ENCODE assay signal across 16 cellular contexts in the genomic region with DNA sequence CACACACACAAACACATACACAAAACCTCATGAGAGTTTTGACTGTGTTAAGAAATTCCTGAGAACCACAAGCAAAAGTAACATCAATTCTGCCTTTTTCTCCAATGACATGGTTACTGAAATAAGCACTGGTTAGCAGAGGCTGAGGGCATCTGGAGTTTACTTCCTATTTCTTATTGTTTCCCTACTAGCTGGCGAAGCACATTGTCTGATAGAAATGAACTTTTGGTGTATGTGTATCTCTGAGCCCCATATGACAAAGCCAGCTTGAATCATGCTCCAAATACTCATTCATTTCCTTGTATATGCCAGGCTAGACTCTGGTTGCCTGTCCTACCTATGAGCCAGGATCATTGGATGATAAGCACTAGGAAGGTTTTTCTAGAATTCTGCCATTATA.
"Had no signal": no experiment of that assay in that cellular context is flagged by ENCODE, and none has a peak within 500 bp of the region (broad histone marks: within the 10 kb centered on the region; RNA-seq: fewer than 3 reads in every experiment).

No MANE protein-coding gene starts in this region.

- ATAC-seq: left colon; mucosa of descending colon; naive thymus-derived CD8-positive, alpha-beta T cell; psoas muscle; sciatic nerve had no signal

- H3K36me3 ChIP-seq: adrenal gland had no signal

- H3K27me3 ChIP-seq: adrenal gland had no signal

- DNase-seq: activated CD4-positive, alpha-beta T cell treated with anti-CD3 and anti-CD28 coated beads, Interleukin-2, amount 50 U/mL, for 1 hour; activated CD4-positive, CD25-positive, alpha-beta regulatory T cell; activated naive CD4-positive, alpha-beta T cell treated with anti-CD3 and anti-CD28 coated beads, Interleukin-2, amount 50 U/mL, for 16 hours; activated T-cell treated with anti-CD3 and anti-CD28 coated beads, Interleukin-2, amount 50 U/mL, for 1 hour; adrenal gland; immature natural killer cell; left colon; mucosa of descending colon; naive thymus-derived CD8-positive, alpha-beta T cell; nucleus accumbens; psoas muscle; stimulated activated CD4-positive, alpha-beta T cell treated with anti-CD3 and anti-CD28 coated beads, Interleukin-2, amount 100 ng/mL, for 24 hours; stimulated activated naive CD4-positive, alpha-beta T cell; trophoblast cell had no signal

- H3K4me3 ChIP-seq: adrenal gland, lung, mucosa of descending colon, psoas muscle had no signal
